ENCODE assay signal across 1 cellular context in genomic region chr19:8116437-8117293, GRCh38.
A peak's percentile ranks its signal among the peaks of the same experiment; 100 is the strongest.
TF ChIP-seq lines count a peak whose summit lies in the region.

No MANE protein-coding gene starts in this region.

TF ChIP-seq in GM12878, 131 proteins besides CTCF, POLR2A, EP300 and RAD21:
- TF ChIP-seq CHD2 (IDR thresholded peaks at IDR 0.05; ENCODE audit: borderline replicate concordance, low read depth, low read length): no peak
- TF ChIP-seq SMC3 (IDR thresholded peaks at IDR 0.05; ENCODE audit: borderline replicate concordance, low read length): peak; percentile 27; the same call in 1 of the 2 replicates
